In the genomic region with DNA sequence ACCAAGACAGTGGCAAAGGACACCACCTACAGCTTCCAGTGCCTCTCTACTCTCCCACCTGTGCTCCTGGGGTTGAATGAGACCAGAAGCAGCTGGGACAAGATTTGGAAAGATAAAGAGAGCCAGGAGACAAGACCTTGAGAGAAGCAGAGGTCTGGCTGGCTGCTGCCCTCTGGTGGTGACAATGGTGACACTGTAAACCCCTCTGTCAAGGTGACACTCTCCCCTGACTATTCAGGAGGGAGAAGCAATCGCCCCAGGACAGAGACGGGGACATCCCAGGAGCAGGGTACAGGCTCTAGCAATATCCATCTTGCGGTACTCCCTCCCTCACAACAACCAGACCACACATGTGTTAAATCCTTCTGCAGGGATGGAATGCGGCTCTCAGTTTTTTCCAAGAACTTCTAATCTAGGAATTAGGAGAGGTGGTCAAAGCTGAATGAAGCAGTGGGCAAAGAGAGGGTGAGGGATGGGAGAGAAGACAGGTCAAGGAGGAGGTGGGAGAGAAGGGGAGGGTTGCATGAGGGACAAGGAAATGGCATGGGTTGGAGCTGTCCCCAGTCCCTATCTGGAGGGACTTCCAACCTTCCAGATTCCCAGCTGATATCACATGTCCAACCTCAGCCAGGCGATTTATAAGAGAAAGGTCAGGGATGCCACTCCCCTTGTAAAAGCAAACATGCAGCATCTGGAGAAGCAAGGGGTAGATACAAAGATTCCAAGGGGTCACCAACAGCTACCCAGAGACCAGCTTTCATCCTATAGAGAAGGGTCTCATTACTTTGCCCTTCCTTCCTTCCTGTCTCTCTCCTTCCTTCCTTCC, we compare ENCODE assay signal across 9 cellular contexts. TPM values are rescaled to one million over a fixed set of nuclear protein-coding genes. Genes with fewer than 3 reads are reported as not detected.
DNase-seq lines count a peak whose midpoint lies in the region; ATAC-seq and TF ChIP-seq lines count a peak whose summit lies in the region.
"Had no signal": no experiment of that assay in that cellular context is flagged by ENCODE, and none has a peak within 500 bp of the region (broad histone marks: within the 10 kb centered on the region; RNA-seq: fewer than 3 reads in every experiment).

No MANE protein-coding gene starts in this region.

- no peak overlapping the region for H3K4me3 ChIP-seq in cardiac fibroblast (replicated peaks in 1 of 2; ENCODE audit: low read depth in 2 of 2, low read length in 2 of 2)
- H3K4me3 ChIP-seq: skin epidermis had no signal

- intact Hi-C loops in left colon (cut with DNase I, micrococcal nuclease): no loop called here

- peak; percentile 85 for TF ChIP-seq CTCF in cardiac fibroblast (IDR thresholded peaks at IDR 0.05; ENCODE audit: low read depth, low read length)

- in situ Hi-C loops in ACHN (cut with HindIII; ENCODE audit: low pct_ligation_motif_present, low pct_unique_long_range_greater_than_20kb, low sequenced_read_pairs): no loop called here

- ATAC-seq in GM18511 (IDR thresholded peaks at IDR 0.05; ENCODE audit: unreplicated experiment) (peak; percentile 41), left colon (peak; percentile 58), HG02763 (IDR thresholded peaks at IDR 0.05; ENCODE audit: unreplicated experiment) (no peak)

- DNase-seq in ACHN (peak; percentile 70), NCI-H2171 treated with DMSO at 0.1 percent for 48 hours (lab: John Stamatoyannopoulos, UW) (peak; percentile 53), cardiac fibroblast (ENCODE audit: low read depth in 2 of 2) (peak; percentile 66 to 73), left colon (peak; percentile 58 to 89)
- DNase-seq in activated CD4-positive, CD25-positive, alpha-beta regulatory T cell (lab: John Stamatoyannopoulos, UW): peak; percentile 52 to 76 (median 57)
- peak; percentile 78 to 82 for DNase-seq in stimulated activated CD4-positive, alpha-beta T cell treated with anti-CD3 and anti-CD28 coated beads, Interleukin-2, amount 100 ng/mL, for 48 hours

RNA-seq across cellular contexts. Expression of a gene that starts 2.9 kb away (rescaled TPM):
- not detected for total RNA-seq in left colon

RNA-seq across cellular contexts. Expression of a gene that starts 17.1 kb away (rescaled TPM):
- total RNA-seq in left colon: 1 to 10 TPM; 3.4 to 7.6 TPM

RNA-seq across cellular contexts. Expression of a gene that starts 17.3 kb away (rescaled TPM):
- 1 to 10 TPM; 1.3 to 1.4 TPM for total RNA-seq in left colon
